In genomic region chr6:42563697-42564495, GRCh38 we compare ENCODE assay signal across 8 cellular contexts. TPM values are rescaled to one million over a fixed set of nuclear protein-coding genes. Genes with fewer than 3 reads are reported as not detected.
DNase-seq lines count a peak whose midpoint lies in the region; ATAC-seq and TF ChIP-seq lines count a peak whose summit lies in the region.

TSS of gene UBR2 (plus strand) at chr6:42564029. CDS start at chr6:42564320, 291 bp downstream.

- H3K4me1 ChIP-seq in lower lobe of right lung: peaks cover 30% of the 10 kb centered on the region

- H3K4me3 ChIP-seq in lower lobe of right lung: peak within 1 kb of the TSS; percentile 80

- DNase-seq in COLO668 (lab: John Stamatoyannopoulos, UW; ENCODE audit: unreplicated experiment) (peak; percentile 91), HS-27A (ENCODE audit: low read depth) (peak; percentile 99), NK-92 (lab: John Stamatoyannopoulos, UW; ENCODE audit: unreplicated experiment) (peak; percentile 40), lower lobe of right lung (peak; percentile 97)
- DNase-seq in activated CD8-positive, alpha-beta memory T cell treated with anti-CD3 and anti-CD28 coated beads for 1 hour (ENCODE audit: extremely low read depth in 1 of 2, low read depth in 1 of 2): peak; percentile 78 to 85
- DNase-seq in effector CD4-positive, alpha-beta T cell: peak; percentile 89
- peak; percentile 82 to 92 (median 92) for DNase-seq in stimulated activated CD4-positive, alpha-beta T cell treated with anti-CD3 and anti-CD28 coated beads, TNF-alpha, amount 100 ng/mL, for 24 hours (ENCODE audit: low read depth in 3 of 3)

- ATAC-seq in GM19467 (IDR thresholded peaks at IDR 0.05; ENCODE audit: unreplicated experiment) (peak; percentile 90), lower lobe of right lung (peak; percentile 98)

- intact Hi-C loops in lower lobe of right lung (cut with DNase I): no loop called here

- H3K27ac ChIP-seq in lower lobe of right lung: peak within 1 kb of the TSS; percentile 96

- H3K36me3 ChIP-seq in lower lobe of right lung: no peaks in the 10 kb centered on the region

- peak; percentile 30 for TF ChIP-seq CTCF in lower lobe of right lung (IDR thresholded peaks at IDR 0.05)

- no peaks in the 10 kb centered on the region for H3K9me3 ChIP-seq in lower lobe of right lung

- H3K27me3 ChIP-seq in lower lobe of right lung (ENCODE audit: low read depth): no peaks in the 10 kb centered on the region

RNA-seq across cellular contexts. Expression of gene UBR2, which starts in this region (rescaled TPM):
- total RNA-seq in lower lobe of right lung: 39.6 TPM

Comparison
In these comparisons a context has a peak if more than half of its experiments do, and no peak if none do; other contexts are left out.
1. Peak in every context shown above with its lines: DNase-seq, ATAC-seq, H3K4me3 ChIP-seq and H3K27ac ChIP-seq.
2. DNase-seq: peak in every context shown above with its lines; median percentile 99 in HS-27A; 97 in lower lobe of right lung; 92 in stimulated activated CD4-positive, alpha-beta T cell treated with anti-CD3 and anti-CD28 coated beads, TNF-alpha, amount 100 ng/mL, for 24 hours; 91 in COLO668; 89 in effector CD4-positive, alpha-beta T cell; 82 in activated CD8-positive, alpha-beta memory T cell treated with anti-CD3 and anti-CD28 coated beads for 1 hour; 40 in NK-92.